Comparison of ENCODE assay signal across 2 cellular contexts in the genomic region with DNA sequence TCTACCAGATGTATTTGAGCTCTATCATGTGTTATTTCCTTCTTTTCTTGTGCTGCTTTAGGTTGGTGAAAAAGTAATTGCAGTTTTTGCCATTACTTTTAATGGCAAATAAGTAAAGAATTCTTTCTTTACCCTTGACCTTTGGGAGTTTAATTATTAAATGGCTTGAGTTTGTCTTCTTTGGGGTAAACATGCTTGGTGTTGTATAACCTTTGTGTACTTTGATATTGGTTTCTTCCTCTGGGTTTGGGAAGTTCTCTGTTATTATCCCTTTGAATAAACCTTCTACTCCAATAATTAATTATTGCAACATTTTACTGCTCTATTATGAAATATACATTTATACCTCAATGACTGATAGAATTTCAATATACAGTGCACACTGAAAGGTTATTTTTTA.
A peak's percentile ranks its signal among the peaks of the same experiment; 100 is the strongest.
TF ChIP-seq lines count a peak whose summit lies in the region.

No MANE protein-coding gene starts in this region.

TF ChIP-seq in GM23338, 12 proteins besides CTCF, POLR2A, EP300 and RAD21 (continued from another document):
- TF ChIP-seq, protein P1, sequence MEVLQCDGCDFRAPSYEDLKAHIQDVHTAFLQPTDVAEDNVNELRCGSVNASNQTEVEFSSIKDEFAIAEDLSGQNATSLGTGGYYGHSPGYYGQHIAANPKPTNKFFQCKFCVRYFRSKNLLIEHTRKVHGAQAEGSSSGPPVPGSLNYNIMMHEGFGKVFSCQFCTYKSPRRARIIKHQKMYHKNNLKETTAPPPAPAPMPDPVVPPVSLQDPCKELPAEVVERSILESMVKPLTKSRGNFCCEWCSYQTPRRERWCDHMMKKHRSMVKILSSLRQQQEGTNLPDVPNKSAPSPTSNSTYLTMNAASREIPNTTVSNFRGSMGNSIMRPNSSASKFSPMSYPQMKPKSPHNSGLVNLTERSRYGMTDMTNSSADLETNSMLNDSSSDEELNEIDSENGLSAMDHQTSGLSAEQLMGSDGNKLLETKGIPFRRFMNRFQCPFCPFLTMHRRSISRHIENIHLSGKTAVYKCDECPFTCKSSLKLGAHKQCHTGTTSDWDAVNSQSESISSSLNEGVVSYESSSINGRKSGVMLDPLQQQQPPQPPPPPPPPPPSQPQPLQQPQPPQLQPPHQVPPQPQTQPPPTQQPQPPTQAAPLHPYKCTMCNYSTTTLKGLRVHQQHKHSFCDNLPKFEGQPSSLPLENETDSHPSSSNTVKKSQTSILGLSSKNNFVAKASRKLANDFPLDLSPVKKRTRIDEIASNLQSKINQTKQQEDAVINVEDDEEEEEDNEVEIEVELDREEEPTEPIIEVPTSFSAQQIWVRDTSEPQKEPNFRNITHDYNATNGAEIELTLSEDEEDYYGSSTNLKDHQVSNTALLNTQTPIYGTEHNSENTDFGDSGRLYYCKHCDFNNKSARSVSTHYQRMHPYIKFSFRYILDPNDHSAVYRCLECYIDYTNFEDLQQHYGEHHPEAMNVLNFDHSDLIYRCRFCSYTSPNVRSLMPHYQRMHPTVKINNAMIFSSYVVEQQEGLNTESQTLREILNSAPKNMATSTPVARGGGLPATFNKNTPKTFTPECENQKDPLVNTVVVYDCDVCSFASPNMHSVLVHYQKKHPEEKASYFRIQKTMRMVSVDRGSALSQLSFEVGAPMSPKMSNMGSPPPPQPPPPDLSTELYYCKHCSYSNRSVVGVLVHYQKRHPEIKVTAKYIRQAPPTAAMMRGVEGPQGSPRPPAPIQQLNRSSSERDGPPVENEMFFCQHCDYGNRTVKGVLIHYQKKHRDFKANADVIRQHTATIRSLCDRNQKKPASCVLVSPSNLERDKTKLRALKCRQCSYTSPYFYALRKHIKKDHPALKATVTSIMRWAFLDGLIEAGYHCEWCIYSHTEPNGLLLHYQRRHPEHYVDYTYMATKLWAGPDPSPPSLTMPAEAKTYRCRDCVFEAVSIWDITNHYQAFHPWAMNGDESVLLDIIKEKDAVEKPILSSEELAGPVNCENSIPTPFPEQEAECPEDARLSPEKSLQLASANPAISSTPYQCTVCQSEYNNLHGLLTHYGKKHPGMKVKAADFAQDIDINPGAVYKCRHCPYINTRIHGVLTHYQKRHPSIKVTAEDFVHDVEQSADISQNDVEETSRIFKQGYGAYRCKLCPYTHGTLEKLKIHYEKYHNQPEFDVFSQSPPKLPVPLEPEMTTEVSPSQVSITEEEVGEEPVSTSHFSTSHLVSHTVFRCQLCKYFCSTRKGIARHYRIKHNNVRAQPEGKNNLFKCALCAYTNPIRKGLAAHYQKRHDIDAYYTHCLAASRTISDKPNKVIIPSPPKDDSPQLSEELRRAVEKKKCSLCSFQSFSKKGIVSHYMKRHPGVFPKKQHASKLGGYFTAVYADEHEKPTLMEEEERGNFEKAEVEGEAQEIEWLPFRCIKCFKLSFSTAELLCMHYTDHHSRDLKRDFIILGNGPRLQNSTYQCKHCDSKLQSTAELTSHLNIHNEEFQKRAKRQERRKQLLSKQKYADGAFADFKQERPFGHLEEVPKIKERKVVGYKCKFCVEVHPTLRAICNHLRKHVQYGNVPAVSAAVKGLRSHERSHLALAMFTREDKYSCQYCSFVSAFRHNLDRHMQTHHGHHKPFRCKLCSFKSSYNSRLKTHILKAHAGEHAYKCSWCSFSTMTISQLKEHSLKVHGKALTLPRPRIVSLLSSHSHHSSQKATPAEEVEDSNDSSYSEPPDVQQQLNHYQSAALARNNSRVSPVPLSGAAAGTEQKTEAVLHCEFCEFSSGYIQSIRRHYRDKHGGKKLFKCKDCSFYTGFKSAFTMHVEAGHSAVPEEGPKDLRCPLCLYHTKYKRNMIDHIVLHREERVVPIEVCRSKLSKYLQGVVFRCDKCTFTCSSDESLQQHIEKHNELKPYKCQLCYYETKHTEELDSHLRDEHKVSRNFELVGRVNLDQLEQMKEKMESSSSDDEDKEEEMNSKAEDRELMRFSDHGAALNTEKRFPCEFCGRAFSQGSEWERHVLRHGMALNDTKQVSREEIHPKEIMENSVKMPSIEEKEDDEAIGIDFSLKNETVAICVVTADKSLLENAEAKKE (CRISPR knock-in tag; IDR thresholded peaks at IDR 0.05), result no peak
- TF ChIP-seq NANOG (IDR thresholded peaks at IDR 0.05; ENCODE audit: borderline replicate concordance) (no peak), ZNF331 (CRISPR knock-in tag; IDR thresholded peaks at IDR 0.05; ENCODE audit: low read depth) (no peak), ZNF114 (CRISPR knock-in tag; IDR thresholded peaks at IDR 0.05) (no peak), POLR2AphosphoS5 (IDR thresholded peaks at IDR 0.05; ENCODE audit: low read depth) (no peak), EZH2 (IDR thresholded peaks at IDR 0.05; ENCODE audit: low read depth, unreplicated experiment) (no peak), STAT1 (IDR thresholded peaks at IDR 0.05; ENCODE audit: unreplicated experiment) (no peak)
- TF ChIP-seq, protein P2, sequence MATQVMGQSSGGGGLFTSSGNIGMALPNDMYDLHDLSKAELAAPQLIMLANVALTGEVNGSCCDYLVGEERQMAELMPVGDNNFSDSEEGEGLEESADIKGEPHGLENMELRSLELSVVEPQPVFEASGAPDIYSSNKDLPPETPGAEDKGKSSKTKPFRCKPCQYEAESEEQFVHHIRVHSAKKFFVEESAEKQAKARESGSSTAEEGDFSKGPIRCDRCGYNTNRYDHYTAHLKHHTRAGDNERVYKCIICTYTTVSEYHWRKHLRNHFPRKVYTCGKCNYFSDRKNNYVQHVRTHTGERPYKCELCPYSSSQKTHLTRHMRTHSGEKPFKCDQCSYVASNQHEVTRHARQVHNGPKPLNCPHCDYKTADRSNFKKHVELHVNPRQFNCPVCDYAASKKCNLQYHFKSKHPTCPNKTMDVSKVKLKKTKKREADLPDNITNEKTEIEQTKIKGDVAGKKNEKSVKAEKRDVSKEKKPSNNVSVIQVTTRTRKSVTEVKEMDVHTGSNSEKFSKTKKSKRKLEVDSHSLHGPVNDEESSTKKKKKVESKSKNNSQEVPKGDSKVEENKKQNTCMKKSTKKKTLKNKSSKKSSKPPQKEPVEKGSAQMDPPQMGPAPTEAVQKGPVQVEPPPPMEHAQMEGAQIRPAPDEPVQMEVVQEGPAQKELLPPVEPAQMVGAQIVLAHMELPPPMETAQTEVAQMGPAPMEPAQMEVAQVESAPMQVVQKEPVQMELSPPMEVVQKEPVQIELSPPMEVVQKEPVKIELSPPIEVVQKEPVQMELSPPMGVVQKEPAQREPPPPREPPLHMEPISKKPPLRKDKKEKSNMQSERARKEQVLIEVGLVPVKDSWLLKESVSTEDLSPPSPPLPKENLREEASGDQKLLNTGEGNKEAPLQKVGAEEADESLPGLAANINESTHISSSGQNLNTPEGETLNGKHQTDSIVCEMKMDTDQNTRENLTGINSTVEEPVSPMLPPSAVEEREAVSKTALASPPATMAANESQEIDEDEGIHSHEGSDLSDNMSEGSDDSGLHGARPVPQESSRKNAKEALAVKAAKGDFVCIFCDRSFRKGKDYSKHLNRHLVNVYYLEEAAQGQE (IDR thresholded peaks at IDR 0.05; ENCODE audit: unreplicated experiment), result no peak
- TF ChIP-seq, protein P3, sequence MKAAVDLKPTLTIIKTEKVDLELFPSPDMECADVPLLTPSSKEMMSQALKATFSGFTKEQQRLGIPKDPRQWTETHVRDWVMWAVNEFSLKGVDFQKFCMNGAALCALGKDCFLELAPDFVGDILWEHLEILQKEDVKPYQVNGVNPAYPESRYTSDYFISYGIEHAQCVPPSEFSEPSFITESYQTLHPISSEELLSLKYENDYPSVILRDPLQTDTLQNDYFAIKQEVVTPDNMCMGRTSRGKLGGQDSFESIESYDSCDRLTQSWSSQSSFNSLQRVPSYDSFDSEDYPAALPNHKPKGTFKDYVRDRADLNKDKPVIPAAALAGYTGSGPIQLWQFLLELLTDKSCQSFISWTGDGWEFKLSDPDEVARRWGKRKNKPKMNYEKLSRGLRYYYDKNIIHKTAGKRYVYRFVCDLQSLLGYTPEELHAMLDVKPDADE (IDR thresholded peaks at IDR 0.05), result no peak
TF ChIP-seq in GM23338: peak in this region for 0.

TF ChIP-seq in liver, 16 proteins besides CTCF, POLR2A, EP300 and RAD21 (continued from another document):
- TF ChIP-seq HNF4G (IDR thresholded peaks at IDR 0.05), result no peak
- TF ChIP-seq, protein P4, sequence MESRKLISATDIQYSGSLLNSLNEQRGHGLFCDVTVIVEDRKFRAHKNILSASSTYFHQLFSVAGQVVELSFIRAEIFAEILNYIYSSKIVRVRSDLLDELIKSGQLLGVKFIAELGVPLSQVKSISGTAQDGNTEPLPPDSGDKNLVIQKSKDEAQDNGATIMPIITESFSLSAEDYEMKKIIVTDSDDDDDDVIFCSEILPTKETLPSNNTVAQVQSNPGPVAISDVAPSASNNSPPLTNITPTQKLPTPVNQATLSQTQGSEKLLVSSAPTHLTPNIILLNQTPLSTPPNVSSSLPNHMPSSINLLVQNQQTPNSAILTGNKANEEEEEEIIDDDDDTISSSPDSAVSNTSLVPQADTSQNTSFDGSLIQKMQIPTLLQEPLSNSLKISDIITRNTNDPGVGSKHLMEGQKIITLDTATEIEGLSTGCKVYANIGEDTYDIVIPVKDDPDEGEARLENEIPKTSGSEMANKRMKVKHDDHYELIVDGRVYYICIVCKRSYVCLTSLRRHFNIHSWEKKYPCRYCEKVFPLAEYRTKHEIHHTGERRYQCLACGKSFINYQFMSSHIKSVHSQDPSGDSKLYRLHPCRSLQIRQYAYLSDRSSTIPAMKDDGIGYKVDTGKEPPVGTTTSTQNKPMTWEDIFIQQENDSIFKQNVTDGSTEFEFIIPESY (IDR thresholded peaks at IDR 0.05), result no peak
- no peak for TF ChIP-seq EGR1 (IDR thresholded peaks at IDR 0.05; ENCODE audit: low read depth in 2 of 2)
- peak; percentile 47 to 57 for TF ChIP-seq RXRA (IDR thresholded peaks at IDR 0.05)
- peak; percentile 77 for TF ChIP-seq FOXA2 (IDR thresholded peaks at IDR 0.05)
- peak; percentile 27 for TF ChIP-seq SP1 (IDR thresholded peaks at IDR 0.05)
- TF ChIP-seq, protein P5, sequence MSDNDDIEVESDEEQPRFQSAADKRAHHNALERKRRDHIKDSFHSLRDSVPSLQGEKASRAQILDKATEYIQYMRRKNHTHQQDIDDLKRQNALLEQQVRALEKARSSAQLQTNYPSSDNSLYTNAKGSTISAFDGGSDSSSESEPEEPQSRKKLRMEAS (IDR thresholded peaks at IDR 0.05), result peak; percentile 16
- no peak for TF ChIP-seq NR2F2 (IDR thresholded peaks at IDR 0.05)
- TF ChIP-seq, protein P2 (IDR thresholded peaks at IDR 0.05), result no peak
- no peak for TF ChIP-seq GABPA (IDR thresholded peaks at IDR 0.05 in 1 of 2, conservative IDR thresholded peaks at IDR 0.05 in 1 of 2)
- TF ChIP-seq JUND (IDR thresholded peaks at IDR 0.05), result peak in 1 of 2 donors; percentile 27
- peak; percentile 37 for TF ChIP-seq FOXA1 (IDR thresholded peaks at IDR 0.05)
- no peak for TF ChIP-seq TAF1 (conservative IDR thresholded peaks at IDR 0.05)
